1 cellular context compared by ENCODE assay signal in genomic region chr1:9476790-9477463, GRCh38.
TF ChIP-seq lines count a peak whose summit lies in the region.

No MANE protein-coding gene starts in this region.

TF ChIP-seq in K562, 482 proteins besides CTCF, POLR2A, EP300 and RAD21 (continued from another document):
- TF ChIP-seq PRDM10 (IDR thresholded peaks at IDR 0.05; ENCODE audit: partially characterized antibody): no peak
- no peak for TF ChIP-seq BACH1 (tag; IDR thresholded peaks at IDR 0.05)
- TF ChIP-seq, protein P1, sequence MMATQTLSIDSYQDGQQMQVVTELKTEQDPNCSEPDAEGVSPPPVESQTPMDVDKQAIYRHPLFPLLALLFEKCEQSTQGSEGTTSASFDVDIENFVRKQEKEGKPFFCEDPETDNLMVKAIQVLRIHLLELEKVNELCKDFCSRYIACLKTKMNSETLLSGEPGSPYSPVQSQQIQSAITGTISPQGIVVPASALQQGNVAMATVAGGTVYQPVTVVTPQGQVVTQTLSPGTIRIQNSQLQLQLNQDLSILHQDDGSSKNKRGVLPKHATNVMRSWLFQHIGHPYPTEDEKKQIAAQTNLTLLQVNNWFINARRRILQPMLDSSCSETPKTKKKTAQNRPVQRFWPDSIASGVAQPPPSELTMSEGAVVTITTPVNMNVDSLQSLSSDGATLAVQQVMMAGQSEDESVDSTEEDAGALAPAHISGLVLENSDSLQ (IDR thresholded peaks at IDR 0.05): 0 out of 2 replicates have a peak, but pooled peaks have one; percentile 11
- TF ChIP-seq NR1H2 (CRISPR knock-in tag; IDR thresholded peaks at IDR 0.05): no peak
